17 cellular contexts compared by ENCODE assay signal in the genomic region with DNA sequence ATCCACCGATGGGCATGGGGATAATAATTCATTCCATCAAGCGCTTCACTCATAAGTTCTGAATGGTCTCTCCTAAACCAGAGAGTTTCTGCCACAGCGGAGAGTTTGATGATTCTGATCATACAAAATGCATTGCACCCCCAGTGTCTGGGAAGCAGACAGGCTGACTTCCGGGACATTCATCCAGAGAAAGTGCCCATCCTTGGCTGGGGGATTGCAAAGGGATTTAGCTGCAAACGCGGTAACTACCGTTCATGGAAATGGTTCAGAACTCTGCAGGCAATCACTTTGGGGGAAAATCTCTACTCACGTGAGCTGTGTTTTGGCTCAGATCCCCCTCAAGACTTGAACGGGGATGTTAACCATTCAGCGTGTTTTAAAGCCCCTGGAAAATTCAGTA. TPM values are rescaled to one million over a fixed set of nuclear protein-coding genes. Genes with fewer than 3 reads are reported as not detected.
DNase-seq lines count a peak whose midpoint lies in the region; ATAC-seq and TF ChIP-seq lines count a peak whose summit lies in the region.
"Had no signal": no experiment of that assay in that cellular context is flagged by ENCODE, and none has a peak within 500 bp of the region (broad histone marks: within the 10 kb centered on the region; RNA-seq: fewer than 3 reads in every experiment).

No MANE protein-coding gene starts in this region.

- peak overlapping the region; percentile 64 for H3K4me2 ChIP-seq in BLaER1

- H3K27ac ChIP-seq in BLaER1 = no peak overlapping the region
- H3K27ac ChIP-seq: HL-60 had no signal

- H3K4me1 ChIP-seq in BLaER1 = peaks cover 37% of the 10 kb centered on the region
- H3K4me1 ChIP-seq: HAP-1 had no signal

- DNase-seq in G401 (ENCODE audit: low spot score) (peak; percentile 81), cerebellar cortex (ENCODE audit: low spot score) (peak; percentile 75), progenitor cell of endocrine pancreas (ENCODE audit: low spot score, unreplicated experiment) (no peak), nucleus accumbens (lab: John Stamatoyannopoulos, UW) (no peak)
- DNase-seq: 8988T; CD4-positive, CD25-positive, alpha-beta regulatory T cell; CD8-positive, alpha-beta memory T cell; COR-L47; GDM1; IMR-90 had no signal

- no peaks in the 10 kb centered on the region for H3K27me3 ChIP-seq in BLaER1

- ATAC-seq in HG02759 (IDR thresholded peaks at IDR 0.05; ENCODE audit: unreplicated experiment) = no peak
- ATAC-seq in GM18873 (IDR thresholded peaks at IDR 0.05; ENCODE audit: low FRiP score, unreplicated experiment) = no peak
- ATAC-seq: K562 had no signal

- H3K9me3 Mint-ChIP-seq in progenitor cell of endocrine pancreas (ENCODE audit: low read depth) = no peaks in the 10 kb centered on the region

- H4K20me1 ChIP-seq in BLaER1 = no peaks in the 10 kb centered on the region

- in situ Hi-C loops in G401 (cut with HindIII; ENCODE audit: low sequenced_read_pairs) = no loop called here

- no peaks in the 10 kb centered on the region for H3K9me3 ChIP-seq in BLaER1
- H3K9me3 ChIP-seq: HAP-1 had no signal

- H3K4me3 ChIP-seq in BLaER1 = no peak overlapping the region
- H3K4me3 ChIP-seq: HAP-1, K562 had no signal

- H3K27me3 Mint-ChIP-seq in progenitor cell of endocrine pancreas = peaks cover 52% of the 10 kb centered on the region
- H3K27me3 Mint-ChIP-seq: CD4-positive, CD25-positive, alpha-beta regulatory T cell had no signal

- no peak overlapping the region for H3K4me3 Mint-ChIP-seq in progenitor cell of endocrine pancreas (ENCODE audit: low read depth)
- H3K4me3 Mint-ChIP-seq: CD4-positive, CD25-positive, alpha-beta regulatory T cell; CD8-positive, alpha-beta memory T cell had no signal

- TF ChIP-seq CTCF in progenitor cell of endocrine pancreas (IDR thresholded peaks at IDR 0.05; ENCODE audit: unreplicated experiment) = no peak

- peak overlapping the region; percentile 45 for H3K27ac Mint-ChIP-seq in progenitor cell of endocrine pancreas
- H3K27ac Mint-ChIP-seq: CD4-positive, CD25-positive, alpha-beta regulatory T cell; CD8-positive, alpha-beta memory T cell had no signal

- H3K36me3 Mint-ChIP-seq in progenitor cell of endocrine pancreas (ENCODE audit: insufficient read depth) = no peaks in the 10 kb centered on the region
- H3K36me3 Mint-ChIP-seq: CD4-positive, CD25-positive, alpha-beta regulatory T cell; CD8-positive, alpha-beta memory T cell had no signal

- H3K4me1 Mint-ChIP-seq in progenitor cell of endocrine pancreas (ENCODE audit: low read depth) = peaks cover 23% of the 10 kb centered on the region
- H3K4me1 Mint-ChIP-seq: CD4-positive, CD25-positive, alpha-beta regulatory T cell; CD8-positive, alpha-beta memory T cell had no signal

- no peak overlapping the region for H3K9ac ChIP-seq in BLaER1

- H3K36me3 ChIP-seq in BLaER1 = no peaks in the 10 kb centered on the region
- H3K36me3 ChIP-seq: HAP-1 had no signal

RNA-seq across cellular contexts. Expression of a gene that starts 33.4 kb away (rescaled TPM):
- total RNA-seq in G401 (2014; rRNA removed; shearing (Covaris generic)) = not detected in 2 replicates
- total RNA-seq in progenitor cell of endocrine pancreas = 0.62 and 0.79 TPM in 2 replicates
- total RNA-seq: A673; CD8-positive, alpha-beta memory T cell; IMR-90 had no signal

Comparison
In these comparisons a context has a peak if more than half of its experiments do, and no peak if none do; other contexts are left out.
1. DNase-seq: peak in G401 (single experiment) and cerebellar cortex (single experiment); none in progenitor cell of endocrine pancreas (single experiment) and nucleus accumbens (0 of 56).